Comparison of ENCODE assay signal across 7 cellular contexts in genomic region chr14:64671591-64671990, GRCh38. TPM values are rescaled to one million over a fixed set of nuclear protein-coding genes. Genes with fewer than 3 reads are reported as not detected.
DNase-seq lines count a peak whose midpoint lies in the region; ATAC-seq and TF ChIP-seq lines count a peak whose summit lies in the region.

No MANE protein-coding gene starts in this region.

- no peaks in the 10 kb centered on the region for H3K27me3 ChIP-seq in esophagus squamous epithelium

- no peaks in the 10 kb centered on the region for H3K36me3 ChIP-seq in esophagus squamous epithelium

- WGBS in esophagus squamous epithelium, 2 donors = 0 to 12% methylated on average over 3 of the region's 3 CpGs

- H3K4me1 ChIP-seq in esophagus squamous epithelium = peaks cover 15 to 63% (median 26%) of the 10 kb centered on the region in 3 donors

- H3K27me3 Mint-ChIP-seq in natural killer cell (ENCODE audit: low read depth in 2 of 2) = peaks cover 0 to 2% of the 10 kb centered on the region in 2 donors

- no peak overlapping the region for H3K4me3 ChIP-seq in esophagus squamous epithelium

- ATAC-seq in natural killer cell (peak; percentile 54 to 70 (median 58)), HG03108 (IDR thresholded peaks at IDR 0.05; ENCODE audit: unreplicated experiment) (no peak), GM18520 (IDR thresholded peaks at IDR 0.05; ENCODE audit: unreplicated experiment) (no peak)

- H3K27ac ChIP-seq in esophagus squamous epithelium = no peak overlapping the region

- DNase-seq in GM03348 (ENCODE audit: low spot score) (peak; percentile 79), LoVo (ENCODE audit: low spot score) (peak; percentile 73), SKM-1 (lab: John Stamatoyannopoulos, UW; ENCODE audit: unreplicated experiment) (peak; percentile 15), esophagus squamous epithelium (lab: John Stamatoyannopoulos, UW) (no peak), natural killer cell (no peak)

- H3K27ac Mint-ChIP-seq in natural killer cell = peak overlapping the region in 1 of 2 donors; percentile 61

- no peaks in the 10 kb centered on the region for H3K9me3 ChIP-seq in esophagus squamous epithelium

- H3K4me3 Mint-ChIP-seq in natural killer cell = peak overlapping the region; percentile 13

- H3K4me1 Mint-ChIP-seq in natural killer cell = peaks cover 30 to 31% of the 10 kb centered on the region in 2 donors

- intact Hi-C loops in esophagus squamous epithelium (cut with DNase I) (loop anchor here (5.0 kb wide), 1 partner anchor 91 kb away; no protein-coding TSS in a partner anchor), natural killer cell (cut with micrococcal nuclease) (loop anchor here (1.0 to 10.0 kb wide), 4 partner anchors 51 to 313 kb away; partner anchors contain the start of gene FNTB)

- TF ChIP-seq CTCF in esophagus squamous epithelium (IDR thresholded peaks at IDR 0.05) (peak; percentile 39 to 83 (median 72)), natural killer cell (IDR thresholded peaks at IDR 0.05) (peak; percentile 69)

- no peak for TF ChIP-seq POLR2A in esophagus squamous epithelium (IDR thresholded peaks at IDR 0.05)

- H3K36me3 Mint-ChIP-seq in natural killer cell = no peaks in the 10 kb centered on the region

- peaks cover 2 to 3% of the 10 kb centered on the region in 2 donors for H3K9me3 Mint-ChIP-seq in natural killer cell

RNA-seq across cellular contexts. Expression of gene PLEKHG3, which starts 32.6 kb away (rescaled TPM):
- total RNA-seq in esophagus squamous epithelium (10 to 100 TPM; 44.6 to 87.8 (median 60.8) TPM), natural killer cell (100 to 1,000 TPM; 184 to 285 (median 225) TPM)

Comparison
In these comparisons a context has a peak if more than half of its experiments do, and no peak if none do; other contexts are left out.
1. DNase-seq: peak in GM03348 (single experiment), LoVo (single experiment) and SKM-1 (single experiment); none in esophagus squamous epithelium (single experiment) and natural killer cell (single experiment).
2. ATAC-seq: peak in natural killer cell (3 of 3); none in HG03108 (single experiment) and GM18520 (single experiment).